In genomic region chr1:149724618-149725302, GRCh38 we compare ENCODE assay signal across 6 cellular contexts. TPM values are rescaled to one million over a fixed set of nuclear protein-coding genes. Genes with fewer than 3 reads are reported as not detected.
"Had no signal": no experiment of that assay in that cellular context is flagged by ENCODE, and none has a peak within 500 bp of the region (broad histone marks: within the 10 kb centered on the region; RNA-seq: fewer than 3 reads in every experiment).

No MANE protein-coding gene starts in this region.

RNA-seq across cellular contexts. Expression of gene FCGR1A, which starts 57.7 kb away (rescaled TPM):
- total RNA-seq: M059J, OCI-LY7, PC-9, RPMI7951, SJCRH30, SK-MEL-5 had no signal
